In the genomic region with DNA sequence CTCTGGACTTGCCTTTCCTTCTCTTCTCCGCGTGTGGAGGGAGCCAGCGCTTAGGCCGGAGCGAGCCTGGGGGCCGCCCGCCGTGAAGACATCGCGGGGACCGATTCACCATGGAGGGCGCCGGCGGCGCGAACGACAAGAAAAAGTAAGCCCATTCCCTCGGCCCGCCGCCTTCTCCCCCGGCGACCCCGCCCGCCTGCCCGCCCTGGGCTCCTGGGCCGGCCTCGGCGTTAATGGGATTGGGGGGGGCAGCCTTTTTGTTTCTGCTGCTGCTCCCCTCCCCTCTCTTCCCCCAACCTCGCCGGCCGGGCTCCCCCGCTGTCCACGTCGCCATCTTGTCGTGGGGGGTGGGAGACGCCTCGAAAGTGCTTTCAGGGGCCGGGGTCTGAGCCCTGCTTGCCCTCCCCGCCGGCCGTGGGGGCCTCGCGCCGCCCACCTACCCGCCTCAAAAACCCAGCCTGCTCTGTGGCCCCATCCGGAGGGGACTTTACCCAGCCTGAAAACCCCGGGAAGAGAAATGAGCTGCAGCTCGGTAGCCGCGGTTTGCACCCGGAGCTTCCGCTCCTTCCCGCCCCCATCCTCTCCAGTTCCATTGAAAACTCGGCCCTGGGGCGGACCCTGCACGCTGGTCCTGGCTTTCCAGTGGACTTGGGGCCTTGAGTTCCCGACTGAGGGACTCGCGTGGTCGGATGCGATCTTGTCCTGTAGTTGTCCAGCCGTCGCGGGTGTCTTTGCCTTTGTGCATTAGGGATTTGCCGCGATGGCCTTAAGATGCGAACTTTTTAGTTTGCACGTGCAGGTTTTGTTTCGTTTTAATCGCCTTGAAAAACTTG, we compare ENCODE assay signal across 8 cellular contexts. TPM values are rescaled to one million over a fixed set of nuclear protein-coding genes. Genes with fewer than 3 reads are reported as not detected.
A peak's percentile ranks its signal among the peaks of the same experiment; 100 is the strongest.
DNase-seq lines count a peak whose midpoint lies in the region; ATAC-seq and TF ChIP-seq lines count a peak whose summit lies in the region.

No MANE protein-coding gene starts in this region.

- 0 out of 2 replicates have a peak, but pooled peaks cover 4% of the 10 kb centered on the region for H4K20me1 ChIP-seq in KMS-11 (ENCODE audit: insufficient read depth)

- peak overlapping the region; percentile 83 for H3K4me2 ChIP-seq in KMS-11

- peak overlapping the region; percentile 84 for H3K9ac ChIP-seq in KMS-11

- no peaks in the 10 kb centered on the region for H3K27me3 Mint-ChIP-seq in CD4-positive, alpha-beta memory T cell
- H3K27me3 Mint-ChIP-seq in activated naive CD4-positive, alpha-beta T cell treated with anti-CD3 and anti-CD28 coated beads for 36 hours (ENCODE audit: low read depth) = no peaks in the 10 kb centered on the region

- peaks cover 51% of the 10 kb centered on the region for H3K79me2 ChIP-seq in KMS-11 (ENCODE audit: insufficient read depth, low read depth)

- TF ChIP-seq POLR2A in transverse colon (IDR thresholded peaks at IDR 0.05) = peak; percentile 4

- peak; percentile 39 to 69 (median 47) for DNase-seq in CD4-positive, alpha-beta memory T cell
- peak; percentile 78 to 81 for DNase-seq in SJCRH30
- DNase-seq in activated naive CD4-positive, alpha-beta T cell treated with anti-CD3 and anti-CD28 coated beads for 36 hours = peak; percentile 78
- peak; percentile 67 for DNase-seq in glomerular visceral epithelial cell (ENCODE audit: extremely low spot score)
- DNase-seq in omental fat pad (ENCODE audit: low spot score) = peak; percentile 32
- DNase-seq in transverse colon = peak; percentile 58

- peak overlapping the region; percentile 61 for H2AFZ ChIP-seq in KMS-11 (ENCODE audit: low read depth)

- no peak for TF ChIP-seq EP300 in transverse colon (IDR thresholded peaks at IDR 0.05; ENCODE audit: low read depth)

- peak overlapping the region; percentile 90 to 99 (median 97) for H3K4me3 Mint-ChIP-seq in CD4-positive, alpha-beta memory T cell
- peak overlapping the region; percentile 94 for H3K4me3 Mint-ChIP-seq in activated naive CD4-positive, alpha-beta T cell treated with anti-CD3 and anti-CD28 coated beads for 36 hours

- H3K36me3 ChIP-seq in CD4-positive, alpha-beta memory T cell (ENCODE audit: insufficient read depth, low read length) = no peaks in the 10 kb centered on the region
- H3K36me3 ChIP-seq in KMS-11 (ENCODE audit: insufficient read depth) = no peaks in the 10 kb centered on the region
- H3K36me3 ChIP-seq in SJCRH30 = peaks cover 2% of the 10 kb centered on the region; the same call in 1 of the 2 replicates
- H3K36me3 ChIP-seq in transverse colon = no peaks in the 10 kb centered on the region

- peak overlapping the region; percentile 63 to 80 for H3K4me3 ChIP-seq in CD4-positive, alpha-beta memory T cell (ENCODE audit: low read length in 2 of 2)
- H3K4me3 ChIP-seq in KMS-11 (IDR thresholded peaks at IDR 0.05; ENCODE audit: insufficient read depth, low read depth, low read length) = no peak overlapping the region
- peak overlapping the region; percentile 92 for H3K4me3 ChIP-seq in SJCRH30
- H3K4me3 ChIP-seq in transverse colon = peak overlapping the region; percentile 93 to 99 (median 96)

- peak overlapping the region; percentile 94 to 98 (median 96) for H3K27ac Mint-ChIP-seq in CD4-positive, alpha-beta memory T cell
- peak overlapping the region; percentile 93 for H3K27ac Mint-ChIP-seq in activated naive CD4-positive, alpha-beta T cell treated with anti-CD3 and anti-CD28 coated beads for 36 hours

- TF ChIP-seq CTCF in KMS-11 (conservative IDR thresholded peaks at IDR 0.05; ENCODE audit: low read depth, low read length) (no peak), omental fat pad (IDR thresholded peaks at IDR 0.05) (no peak), transverse colon (IDR thresholded peaks at IDR 0.05) (no peak)

- H3K9me3 Mint-ChIP-seq in CD4-positive, alpha-beta memory T cell = peaks cover 0 to 2% (median 0%) of the 10 kb centered on the region in 8 donors
- no peaks in the 10 kb centered on the region for H3K9me3 Mint-ChIP-seq in activated naive CD4-positive, alpha-beta T cell treated with anti-CD3 and anti-CD28 coated beads for 36 hours

- WGBS in transverse colon (ENCODE audit: low coverage in 1 of 2), 2 donors = 0 to 1% methylated on average over 6 to 59 of the region's 70 CpGs

- H3K4me1 ChIP-seq in CD4-positive, alpha-beta memory T cell (ENCODE audit: insufficient read depth, low read length) = peaks cover 57% of the 10 kb centered on the region
- H3K4me1 ChIP-seq in KMS-11 (ENCODE audit: low read depth, poor library complexity, severe bottlenecking) = peaks cover 20% of the 10 kb centered on the region
- H3K4me1 ChIP-seq in SJCRH30 = peaks cover 11% of the 10 kb centered on the region
- H3K4me1 ChIP-seq in transverse colon = peaks cover 0 to 49% (median 30%) of the 10 kb centered on the region in 4 donors

- H3K4me1 Mint-ChIP-seq in CD4-positive, alpha-beta memory T cell = peaks cover 37 to 70% (median 51%) of the 10 kb centered on the region in 4 donors
- H3K4me1 Mint-ChIP-seq in activated naive CD4-positive, alpha-beta T cell treated with anti-CD3 and anti-CD28 coated beads for 36 hours (ENCODE audit: low read depth) = peaks cover 44% of the 10 kb centered on the region

- peaks cover 0 to 21% of the 10 kb centered on the region in 2 donors for H3K36me3 Mint-ChIP-seq in CD4-positive, alpha-beta memory T cell
- H3K36me3 Mint-ChIP-seq in activated naive CD4-positive, alpha-beta T cell treated with anti-CD3 and anti-CD28 coated beads for 36 hours (ENCODE audit: low read depth) = peaks cover 48% of the 10 kb centered on the region

- CTCF ChIA-PET in CD4-positive, alpha-beta memory T cell (lab: Charles Lee; ENCODE audit: partially characterized antibody) = interaction anchor here (0.5 to 1.3 kb wide), 2 partner anchors 35 to 191 kb away, joined by 3 to 4 read pairs; no protein-coding TSS in a partner anchor
- CTCF ChIA-PET in activated naive CD4-positive, alpha-beta T cell treated with anti-CD3 and anti-CD28 coated beads for 36 hours (lab: Charles Lee) = no interaction called here

- H3K27ac ChIP-seq in CD4-positive, alpha-beta memory T cell (ENCODE audit: low read depth, low read length) = peak overlapping the region; percentile 88
- H3K27ac ChIP-seq in KMS-11 (peak overlapping the region; percentile 82), SJCRH30 (peak overlapping the region; percentile 94), transverse colon (peak overlapping the region; percentile 98 to 99 (median 98))

- peak; percentile 22 for ATAC-seq in GM21447 (IDR thresholded peaks at IDR 0.05; ENCODE audit: unreplicated experiment)
- peak; percentile 11 for ATAC-seq in omental fat pad (ENCODE audit: low FRiP score)

- no peaks in the 10 kb centered on the region for H3K9me3 ChIP-seq in CD4-positive, alpha-beta memory T cell (ENCODE audit: control insufficient read depth in 1 of 2, low read length in 2 of 2)
- H3K9me3 ChIP-seq in SJCRH30 (replicated peaks) (no peaks in the 10 kb centered on the region), transverse colon (no peaks in the 10 kb centered on the region)

- H3K27me3 ChIP-seq in CD4-positive, alpha-beta memory T cell (ENCODE audit: insufficient read depth, low read length) = no peaks in the 10 kb centered on the region
- no peaks in the 10 kb centered on the region for H3K27me3 ChIP-seq in KMS-11 (ENCODE audit: insufficient read depth, low read depth)
- H3K27me3 ChIP-seq in SJCRH30 = no peaks in the 10 kb centered on the region
- H3K27me3 ChIP-seq in transverse colon = no peaks in the 10 kb centered on the region

- POLR2A ChIA-PET in CD4-positive, alpha-beta memory T cell (lab: Charles Lee; ENCODE audit: partially characterized antibody) = interaction anchor here (0.6 to 3.3 kb wide), 22 partner anchors 10 to 367 kb away, joined by 3 to 36 read pairs (median 4); partner anchors contain the start of gene SNAPC1

- in situ Hi-C loops in transverse colon (cut with MboI; ENCODE audit: low pct_ligation_motif_present in 1 of 4, low pct_unique_long_range_greater_than_20kb in 1 of 4, low sequenced_read_pairs in 3 of 4) = no loop called here

- intact Hi-C loops in CD4-positive, alpha-beta memory T cell (cut with micrococcal nuclease) = loop anchor here (1.0 to 5.0 kb wide), 8 partner anchors 9 to 220 kb away; partner anchors contain the start of gene SNAPC1
- intact Hi-C loops in activated naive CD4-positive, alpha-beta T cell treated with anti-CD3 and anti-CD28 coated beads for 36 hours (cut with micrococcal nuclease) = loop anchor here (1.0 to 10.0 kb wide), 15 partner anchors 25 to 1451 kb away; partner anchors contain the start of gene PPM1A
- intact Hi-C loops in transverse colon (cut with DNase I; ENCODE audit: low total_unique reads) = loop anchor here (10.0 kb wide), 1 partner anchor 69 kb away; the partner anchor contains the start of gene SNAPC1

RNA-seq across cellular contexts. Expression of gene HIF1A, which starts 0.6 kb away (rescaled TPM):
- 10 to 100 TPM; 84.7 to 87.1 TPM for total RNA-seq in CD4-positive, alpha-beta memory T cell
- 10 to 100 TPM; 82.5 to 83.7 TPM for polyA plus RNA-seq in CD4-positive, alpha-beta memory T cell
- total RNA-seq in SJCRH30 (2014; rRNA removed; shearing (Covaris generic)) = 150 and 163 TPM in 2 replicates
- 100 to 1,000 TPM; 398 to 417 TPM for total RNA-seq in activated naive CD4-positive, alpha-beta T cell treated with anti-CD3 and anti-CD28 coated beads for 36 hours
- total RNA-seq in omental fat pad = 100 to 1,000 TPM in 3 of 4 donors, 10 to 100 TPM in 1; 95.2 to 550 (median 159) TPM
- 100 to 1,000 TPM in 2 of 4 donors, 10 to 100 TPM in 2; 27.9 to 103 (median 76.1) TPM for total RNA-seq in transverse colon
